In the genomic region with DNA sequence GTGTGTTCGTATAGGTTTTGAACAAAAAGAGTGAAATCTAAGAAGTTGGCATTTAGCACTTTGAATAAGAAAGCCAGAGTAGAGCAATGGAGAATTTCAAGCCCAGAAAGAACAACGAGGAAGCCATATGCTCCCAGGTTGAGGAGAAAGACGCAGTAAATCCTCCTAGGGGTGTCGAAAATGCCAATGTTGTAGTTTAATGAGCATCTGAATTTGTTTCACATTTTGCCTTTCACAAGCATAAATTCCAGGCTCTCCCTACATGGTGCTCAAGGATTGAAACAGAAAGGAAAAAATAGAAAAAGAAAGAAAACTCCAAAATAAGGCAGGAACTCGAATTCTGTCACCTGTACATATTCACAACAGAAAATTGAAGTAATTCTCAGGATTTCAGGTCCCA, we compare ENCODE assay signal across 21 cellular contexts.
DNase-seq lines count a peak whose midpoint lies in the region; ATAC-seq, FAIRE-seq and TF ChIP-seq lines count a peak whose summit lies in the region.
"Had no signal": no experiment of that assay in that cellular context is flagged by ENCODE, and none has a peak within 500 bp of the region (broad histone marks: within the 10 kb centered on the region; RNA-seq: fewer than 3 reads in every experiment).

No MANE protein-coding gene starts in this region.

- POLR2A ChIA-PET in A549 (lab: Yijun Ruan, JAX) (no interaction called here), HCT116 (lab: Charles Lee) (interaction anchor here (0.7 kb wide), 1 partner anchor 46 kb away, joined by 3 read pairs; no protein-coding TSS in a partner anchor)

- H3K4me2 ChIP-seq in A549 = no peak overlapping the region; the same call in 2 of the 3 replicates
- peak overlapping the region; percentile 57 for H3K4me2 ChIP-seq in HCT116 (ENCODE audit: low read length)

- ATAC-seq in A549 (no peak), HCT116 (no peak), HG02970 (IDR thresholded peaks at IDR 0.05; ENCODE audit: low FRiP score, unreplicated experiment) (no peak), HG03442 (IDR thresholded peaks at IDR 0.05; ENCODE audit: unreplicated experiment) (no peak)
- ATAC-seq: CD8-positive, alpha-beta T cell; GM12878; K562 had no signal

- H3K27ac ChIP-seq in A549 (peak overlapping the region; percentile 96 to 98), HCT116 (ENCODE audit: low read depth, low read length) (peak overlapping the region; percentile 96), esophagus squamous epithelium (peak overlapping the region in 3 of 4 donors; percentile 75 to 88 (median 81)), skeletal muscle tissue (ENCODE audit: low read depth, low read length) (peak overlapping the region; percentile 81)

- TF ChIP-seq POLR2A in A549 (IDR thresholded peaks at IDR 0.05; ENCODE audit: low read length) (no peak), HCT116 (IDR thresholded peaks at IDR 0.05; ENCODE audit: borderline replicate concordance, extremely low read depth, insufficient read depth, insufficient read length) (no peak), esophagus squamous epithelium (IDR thresholded peaks at IDR 0.05) (no peak)

- DNase-seq in A549 (ENCODE audit: low read depth in 1 of 2, low spot score in 1 of 2) = no peak
- DNase-seq in HCT116 (ENCODE audit: low read depth, low spot score) = no peak
- no peak for DNase-seq in esophagus squamous epithelium (lab: John Stamatoyannopoulos, UW)
- DNase-seq in dermis blood vessel endothelial cell = no peak
- DNase-seq: Calu3; CD8-positive, alpha-beta T cell; NCI-H1105; NCI-H1694; NCI-H2081 treated with DMSO at 0.1 percent for 48 hours; NCI-H446 treated with DMSO at 0.1 percent for 48 hours; NCI-H748 treated with DMSO at 0.1 percent for 48 hours; RPMI8226; SHP77 treated with DMSO at 0.1 percent for 48 hours had no signal

- H3K9ac ChIP-seq in HCT116 (ENCODE audit: low read length) = peak overlapping the region; percentile 53
- peak overlapping the region; percentile 28 to 43 (median 40) for H3K9ac ChIP-seq in skeletal muscle tissue (ENCODE audit: low read depth in 1 of 3, low read length in 3 of 3)
- H3K9ac ChIP-seq: BLaER1 treated with 17β-estradiol and CSF1 and Interleukin-3, amounts not matched to agents 10 nM and 100 nM had no signal

- BruUV-seq in HCT116 (replicated peaks; lab: Mats Ljungman, UMichigan) = no TSS peak

- TF ChIP-seq RAD21 in A549 (conservative IDR thresholded peaks at IDR 0.05 in 1 of 2, IDR thresholded peaks at IDR 0.05 in 1 of 2) (no peak), HCT116 (IDR thresholded peaks at IDR 0.05; ENCODE audit: low read depth) (no peak)

- CTCF ChIA-PET in A549 (lab: Yijun Ruan, JAX) (interaction anchor here (2.1 kb wide), 1 partner anchor 177 kb away, joined by 7 read pairs; no protein-coding TSS in a partner anchor), HCT116 (lab: Charles Lee) (interaction anchor here (0.8 to 1.4 kb wide), 2 partner anchors 101 to 175 kb away, joined by 3 to 4 read pairs; no protein-coding TSS in a partner anchor)

- no peaks in the 10 kb centered on the region for H3K9me2 ChIP-seq in HCT116 (ENCODE audit: insufficient read depth)

- H3K9me3 ChIP-seq in A549 (no peaks in the 10 kb centered on the region), HCT116 (ENCODE audit: control insufficient read depth in 1 of 2, insufficient read depth in 1 of 2, low read depth in 1 of 2, low read length in 2 of 2) (no peaks in the 10 kb centered on the region), esophagus squamous epithelium (no peaks in the 10 kb centered on the region), skeletal muscle tissue (ENCODE audit: control insufficient read depth in 3 of 3, low read length in 3 of 3) (no peaks in the 10 kb centered on the region)
- H3K9me3 ChIP-seq: BLaER1 treated with 17β-estradiol and CSF1 and Interleukin-3, amounts not matched to agents 10 nM and 100 nM had no signal

- intact Hi-C loops in HCT116 (cut with micrococcal nuclease) (no loop called here), esophagus squamous epithelium (cut with DNase I) (no loop called here)

- no peaks in the 10 kb centered on the region for H3K79me2 ChIP-seq in HCT116 (ENCODE audit: insufficient read depth, low read length)

- H3K4me3 ChIP-seq in A549 = no peak overlapping the region
- H3K4me3 ChIP-seq in HCT116 (replicated peaks in 1 of 2; ENCODE audit: low read depth in 1 of 2, low read length in 2 of 2) = no peak overlapping the region
- H3K4me3 ChIP-seq in esophagus squamous epithelium = no peak overlapping the region
- peak overlapping the region in 2 of 3 donors; percentile 6 to 51 for H3K4me3 ChIP-seq in skeletal muscle tissue (ENCODE audit: low read length in 3 of 3)
- H3K4me3 ChIP-seq: BLaER1 treated with 17β-estradiol and CSF1 and Interleukin-3, amounts not matched to agents 10 nM and 100 nM; GM12878; K562 had no signal

- no peaks in the 10 kb centered on the region for H3K36me3 ChIP-seq in HCT116 (ENCODE audit: control insufficient read depth in 1 of 2, insufficient read depth in 2 of 2, low read length in 2 of 2)
- no peaks in the 10 kb centered on the region for H3K36me3 ChIP-seq in esophagus squamous epithelium
- H3K36me3 ChIP-seq in skeletal muscle tissue (ENCODE audit: control insufficient read depth in 3 of 3, insufficient read depth in 3 of 3, low read length in 3 of 3) = no peaks in the 10 kb centered on the region
- H3K36me3 ChIP-seq: BLaER1 treated with 17β-estradiol and CSF1 and Interleukin-3, amounts not matched to agents 10 nM and 100 nM had no signal

- 86% methylated on average over 5 of the region's 5 CpGs for WGBS in A549 (ENCODE audit: missing lambda C conversion rate)
- WGBS in esophagus squamous epithelium, 2 donors = 85 to 93% methylated on average over 5 of the region's 5 CpGs

- TF ChIP-seq CTCF in A549 (IDR thresholded peaks at IDR 0.05) (no peak), HCT116 (IDR thresholded peaks at IDR 0.05 in 2 of 3, conservative IDR thresholded peaks at IDR 0.05 in 1 of 3; ENCODE audit: borderline replicate concordance in 1 of 3, insufficient read depth in 1 of 3, low read depth in 2 of 3, low read length in 2 of 3) (no peak), esophagus squamous epithelium (IDR thresholded peaks at IDR 0.05) (no peak)

- RAD21 ChIA-PET in HCT116 (lab: Charles Lee; ENCODE audit: low non-redundant PET in 1 of 2, low total read pairs in 2 of 2, uncharacterized antibody in 2 of 2, unreplicated experiment in 2 of 2) = no interaction called here

- H3K27me3 ChIP-seq in HCT116 (ENCODE audit: insufficient read depth, low read length) (no peaks in the 10 kb centered on the region), esophagus squamous epithelium (no peaks in the 10 kb centered on the region), skeletal muscle tissue (ENCODE audit: control insufficient read depth in 3 of 3, insufficient read depth in 3 of 3, low read length in 3 of 3) (no peaks in the 10 kb centered on the region)
- H3K27me3 ChIP-seq: BLaER1 treated with 17β-estradiol and CSF1 and Interleukin-3, amounts not matched to agents 10 nM and 100 nM had no signal

- no peak for FAIRE-seq in A549 (lab: Jason Lieb, UNC)
- FAIRE-seq: A204.1, GM12878, GM19239, K562 had no signal

- H2AFZ ChIP-seq in HCT116 (ENCODE audit: low read depth, low read length, poor library complexity, severe bottlenecking) = no peak overlapping the region

- no peak for TF ChIP-seq EP300 in A549 (IDR thresholded peaks at IDR 0.05)

- no peaks in the 10 kb centered on the region for H4K20me1 ChIP-seq in HCT116 (ENCODE audit: insufficient read depth)
- H4K20me1 ChIP-seq: BLaER1 treated with 17β-estradiol and CSF1 and Interleukin-3, amounts not matched to agents 10 nM and 100 nM had no signal

- peaks cover 81% of the 10 kb centered on the region for H3K4me1 ChIP-seq in A549
- H3K4me1 ChIP-seq in HCT116 (ENCODE audit: control insufficient read depth in 1 of 2, insufficient read depth in 2 of 2, low read length in 2 of 2) = peaks cover 72 to 95% of the 10 kb centered on the region in 2 experiments
- H3K4me1 ChIP-seq in esophagus squamous epithelium = peaks cover 20 to 45% (median 36%) of the 10 kb centered on the region in 3 donors
- peaks cover 38 to 47% (median 46%) of the 10 kb centered on the region in 3 donors for H3K4me1 ChIP-seq in skeletal muscle tissue (ENCODE audit: control insufficient read depth in 3 of 3, insufficient read depth in 3 of 3, low read length in 3 of 3)

TF ChIP-seq in A549, 52 proteins besides CTCF, POLR2A, EP300 and RAD21 (continues in another document):
- TF ChIP-seq CBX2 (IDR thresholded peaks at IDR 0.05; ENCODE audit: borderline replicate concordance, low read depth) (no peak), ZFP36 (IDR thresholded peaks at IDR 0.05; ENCODE audit: borderline replicate concordance, partially characterized antibody) (no peak), PHF8 (IDR thresholded peaks at IDR 0.05; ENCODE audit: borderline replicate concordance, low read depth) (no peak), ZC3H11A (IDR thresholded peaks at IDR 0.05) (no peak), GATA3 (IDR thresholded peaks at IDR 0.05; ENCODE audit: borderline replicate concordance) (no peak)
- TF ChIP-seq, protein P1, sequence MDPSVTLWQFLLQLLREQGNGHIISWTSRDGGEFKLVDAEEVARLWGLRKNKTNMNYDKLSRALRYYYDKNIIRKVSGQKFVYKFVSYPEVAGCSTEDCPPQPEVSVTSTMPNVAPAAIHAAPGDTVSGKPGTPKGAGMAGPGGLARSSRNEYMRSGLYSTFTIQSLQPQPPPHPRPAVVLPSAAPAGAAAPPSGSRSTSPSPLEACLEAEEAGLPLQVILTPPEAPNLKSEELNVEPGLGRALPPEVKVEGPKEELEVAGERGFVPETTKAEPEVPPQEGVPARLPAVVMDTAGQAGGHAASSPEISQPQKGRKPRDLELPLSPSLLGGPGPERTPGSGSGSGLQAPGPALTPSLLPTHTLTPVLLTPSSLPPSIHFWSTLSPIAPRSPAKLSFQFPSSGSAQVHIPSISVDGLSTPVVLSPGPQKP (IDR thresholded peaks at IDR 0.05; ENCODE audit: low read depth, low read length) = no peak

TF ChIP-seq in HCT116, 20 proteins besides CTCF, POLR2A, EP300 and RAD21 (continues in another document):
- TF ChIP-seq ELF1 (IDR thresholded peaks at IDR 0.05; ENCODE audit: borderline replicate concordance, low read depth) (no peak), SIN3A (IDR thresholded peaks at IDR 0.05; ENCODE audit: low read depth) (no peak)

Comparison
In these comparisons a context has a peak if more than half of its experiments do, and no peak if none do; other contexts are left out.
1. H3K4me3 ChIP-seq: peak in skeletal muscle tissue (2 of 3); none in A549 (single experiment), HCT116 (0 of 2) and esophagus squamous epithelium (0 of 4).
2. Peak in every context shown above with its lines, with median percentiles within 50 percentile points of each other: H3K27ac ChIP-seq.